In genomic region chr12:25056011-25056410, GRCh38 we compare ENCODE assay signal across 12 cellular contexts.
DNase-seq lines count a peak whose midpoint lies in the region; ATAC-seq, FAIRE-seq and TF ChIP-seq lines count a peak whose summit lies in the region.
"Had no signal": no experiment of that assay in that cellular context is flagged by ENCODE, and none has a peak within 500 bp of the region (broad histone marks: within the 10 kb centered on the region; RNA-seq: fewer than 3 reads in every experiment).

No MANE protein-coding gene starts in this region.

- DNase-seq in Caco-2 (no peak), GM19239 (ENCODE audit: insufficient read length, low spot score) (no peak), NOMO-1 treated with DMSO at 0.1 percent for 48 hours (lab: John Stamatoyannopoulos, UW; ENCODE audit: unreplicated experiment) (no peak), ecto neural progenitor cell (ENCODE audit: low spot score) (no peak)
- DNase-seq: hippocampal formation, NCI-H187 treated with DMSO at 0.1 percent for 48 hours had no signal

- intact Hi-C loops in Caco-2 (cut with micrococcal nuclease; ENCODE audit: unreplicated experiment): no loop called here

- peak overlapping the region; percentile 99 for H3K27ac ChIP-seq in neutrophil
- H3K27ac ChIP-seq: thoracic aorta had no signal

- H3K9me3 ChIP-seq in Caco-2 (no peaks in the 10 kb centered on the region), neutrophil (no peaks in the 10 kb centered on the region)
- H3K9me3 ChIP-seq: thoracic aorta had no signal

- FAIRE-seq in GM19239 (lab: Jason Lieb, UNC): peak; percentile 88
- FAIRE-seq: K562 had no signal

- POLR2A ChIA-PET in Caco-2 (lab: Charles Lee): no interaction called here

- H3K4me3 Mint-ChIP-seq in Caco-2 (ENCODE audit: unreplicated experiment): no peak overlapping the region
- peak overlapping the region; percentile 87 for H3K4me3 Mint-ChIP-seq in activated naive CD8-positive, alpha-beta T cell

- ATAC-seq in HG03442 (IDR thresholded peaks at IDR 0.05; ENCODE audit: unreplicated experiment): no peak

- H3K36me3 Mint-ChIP-seq in Caco-2 (ENCODE audit: insufficient read depth, unreplicated experiment): no peaks in the 10 kb centered on the region
- peaks cover 3% of the 10 kb centered on the region for H3K36me3 Mint-ChIP-seq in activated naive CD8-positive, alpha-beta T cell

- CTCF ChIA-PET in Caco-2 (lab: Charles Lee): no interaction called here

- peak overlapping the region; percentile 37 for H3K27ac Mint-ChIP-seq in Caco-2 (ENCODE audit: unreplicated experiment)
- H3K27ac Mint-ChIP-seq in activated naive CD8-positive, alpha-beta T cell: peak overlapping the region; percentile 94

- H3K36me3 ChIP-seq in Caco-2 (ENCODE audit: control insufficient read depth, insufficient read depth, low read length) (no peaks in the 10 kb centered on the region), neutrophil (no peaks in the 10 kb centered on the region)
- H3K36me3 ChIP-seq: thoracic aorta had no signal

- H3K9me3 Mint-ChIP-seq in Caco-2 (ENCODE audit: unreplicated experiment): no peaks in the 10 kb centered on the region
- no peaks in the 10 kb centered on the region for H3K9me3 Mint-ChIP-seq in activated naive CD8-positive, alpha-beta T cell (ENCODE audit: low read depth)

- peaks cover 19% of the 10 kb centered on the region for H3K4me1 Mint-ChIP-seq in Caco-2 (ENCODE audit: low read depth, unreplicated experiment)
- peaks cover 72% of the 10 kb centered on the region for H3K4me1 Mint-ChIP-seq in activated naive CD8-positive, alpha-beta T cell (ENCODE audit: low read depth)

- H3K4me1 ChIP-seq in Caco-2: peaks cover 9% of the 10 kb centered on the region; the same call in 1 of the 2 replicates
- peaks cover 63 to 73% of the 10 kb centered on the region in 2 experiments for H3K4me1 ChIP-seq in neutrophil (ENCODE audit: control insufficient read depth in 1 of 2, insufficient read depth in 1 of 2, low read depth in 1 of 2, low read length in 1 of 2)

- no peak overlapping the region for H3K4me3 ChIP-seq in Caco-2 (ENCODE audit: low read depth, low read length)
- H3K4me3 ChIP-seq in neutrophil (ENCODE audit: low read depth in 1 of 2, low read length in 1 of 2): peak overlapping the region; percentile 3 to 84
- H3K4me3 ChIP-seq: K562, skin epidermis, thoracic aorta had no signal

- no peaks in the 10 kb centered on the region for H3K27me3 Mint-ChIP-seq in Caco-2 (ENCODE audit: insufficient read depth, unreplicated experiment)
- no peaks in the 10 kb centered on the region for H3K27me3 Mint-ChIP-seq in activated naive CD8-positive, alpha-beta T cell

- no peak for TF ChIP-seq CTCF in Caco-2 (IDR thresholded peaks at IDR 0.05; ENCODE audit: insufficient read depth in 1 of 2, low read depth in 1 of 2, low read length in 1 of 2, severe bottlenecking in 1 of 2, unreplicated experiment in 1 of 2)
- no peak for TF ChIP-seq CTCF in neutrophil (IDR thresholded peaks at IDR 0.05)

- no TSS peak for BruUV-seq in Caco-2 (replicated peaks; lab: Mats Ljungman, UMichigan)

- no peaks in the 10 kb centered on the region for H3K27me3 ChIP-seq in Caco-2 (replicated peaks; ENCODE audit: control insufficient read depth, insufficient read depth, low read length)
- H3K27me3 ChIP-seq in neutrophil: no peaks in the 10 kb centered on the region
